Comparison of ENCODE assay signal across 11 cellular contexts in the genomic region with DNA sequence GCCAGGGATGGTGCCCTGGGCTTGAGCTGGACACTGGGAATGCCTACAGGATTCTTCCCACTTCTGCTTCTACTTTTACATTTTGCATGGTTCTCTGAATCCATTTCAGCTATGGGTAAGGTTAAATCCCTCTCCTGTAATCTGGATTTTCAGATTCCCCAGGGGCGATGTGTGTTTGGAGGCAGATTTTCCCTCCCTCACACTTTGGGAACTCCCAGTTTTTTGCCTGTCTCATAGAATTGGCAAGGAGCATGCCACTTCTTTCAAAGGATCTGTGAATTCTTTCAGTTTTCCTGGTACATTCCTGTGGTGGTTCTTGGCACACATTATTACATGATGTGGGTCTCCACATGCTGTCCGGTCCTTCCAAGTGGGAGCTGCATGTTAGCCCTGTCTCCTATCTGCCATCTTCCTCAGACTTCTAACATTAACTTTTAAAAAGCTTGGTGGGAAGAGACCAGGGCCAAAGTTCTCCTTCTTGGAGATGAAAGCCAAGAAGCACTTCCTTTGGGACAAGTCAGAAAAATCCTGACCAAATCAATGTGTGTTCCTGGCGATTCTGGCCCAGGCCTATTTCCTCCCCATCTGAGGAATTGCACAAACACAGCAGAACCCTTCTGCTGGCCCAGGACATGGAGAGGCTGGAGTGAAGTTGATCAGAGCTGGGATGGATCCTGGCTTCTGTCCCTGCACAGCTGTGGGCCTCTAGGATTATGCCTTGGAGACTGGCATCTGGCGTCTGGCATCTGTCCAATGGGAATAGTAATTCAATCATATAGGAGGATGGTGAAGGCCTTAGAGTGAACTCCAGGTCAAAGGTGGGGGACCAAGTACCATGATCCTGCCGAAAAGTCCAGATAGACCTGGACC. TPM values are rescaled to one million over a fixed set of nuclear protein-coding genes. Genes with fewer than 3 reads are reported as not detected.
DNase-seq lines count a peak whose midpoint lies in the region; ATAC-seq, FAIRE-seq and TF ChIP-seq lines count a peak whose summit lies in the region.
"Had no signal": no experiment of that assay in that cellular context is flagged by ENCODE, and none has a peak within 500 bp of the region (broad histone marks: within the 10 kb centered on the region; RNA-seq: fewer than 3 reads in every experiment).

No MANE protein-coding gene starts in this region.

- DNase-seq in AG08395 (ENCODE audit: low spot score) (peak; percentile 38), NCI-H226 (peak; percentile 45), fibroblast of mammary gland (ENCODE audit: low read depth) (peak; percentile 65), pancreas (no peak), globus pallidus (ENCODE audit: low spot score) (no peak), NCI-H2081 (lab: John Stamatoyannopoulos, UW) (no peak)
- DNase-seq in activated CD4-positive, alpha-beta T cell treated with anti-CD3 and anti-CD28 coated beads, Interleukin-2, amount 10 ng/mL, durations not matched to agents 24 days and 14 days: no peak
- DNase-seq: activated CD4-positive, alpha-beta T cell treated with anti-CD3 and anti-CD28 coated beads, Interleukin-2, amount 50 U/mL, for 4 hours; activated naive CD4-positive, alpha-beta T cell treated with anti-CD3 and anti-CD28 coated beads for 36 hours had no signal

- no peaks in the 10 kb centered on the region for H3K4me1 ChIP-seq in pancreas

- no peaks in the 10 kb centered on the region for H3K9me3 ChIP-seq in pancreas

- TF ChIP-seq CTCF in fibroblast of mammary gland (conservative IDR thresholded peaks at IDR 0.05; ENCODE audit: control insufficient read depth, insufficient read depth, low read depth, low read length): no peak
- TF ChIP-seq CTCF in pancreas (IDR thresholded peaks at IDR 0.05): no peak

- no peak overlapping the region for H3K27ac Mint-ChIP-seq in activated CD4-positive, alpha-beta T cell treated with anti-CD3 and anti-CD28 coated beads, Interleukin-2, amount 10 ng/mL, durations not matched to agents 24 days and 14 days
- H3K27ac Mint-ChIP-seq: activated naive CD4-positive, alpha-beta T cell treated with anti-CD3 and anti-CD28 coated beads for 36 hours; type B pancreatic cell had no signal

- peak in 3 of 4 donors; percentile 12 to 39 (median 20) for ATAC-seq in pancreas
- no peak for ATAC-seq in HG03175 (IDR thresholded peaks at IDR 0.05; ENCODE audit: unreplicated experiment)

- no peaks in the 10 kb centered on the region for H3K36me3 ChIP-seq in pancreas

- H3K4me3 Mint-ChIP-seq in activated CD4-positive, alpha-beta T cell treated with anti-CD3 and anti-CD28 coated beads, Interleukin-2, amount 10 ng/mL, durations not matched to agents 24 days and 14 days: no peak overlapping the region
- H3K4me3 Mint-ChIP-seq: activated naive CD4-positive, alpha-beta T cell treated with anti-CD3 and anti-CD28 coated beads for 36 hours; type B pancreatic cell had no signal

- peaks cover 2% of the 10 kb centered on the region for H3K27me3 Mint-ChIP-seq in activated CD4-positive, alpha-beta T cell treated with anti-CD3 and anti-CD28 coated beads, Interleukin-2, amount 10 ng/mL, durations not matched to agents 24 days and 14 days
- H3K27me3 Mint-ChIP-seq: type B pancreatic cell had no signal

- no peaks in the 10 kb centered on the region for H3K27me3 ChIP-seq in pancreas

- FAIRE-seq in pancreas (lab: Jason Lieb, UNC): no peak

- no peak overlapping the region for H3K27ac ChIP-seq in pancreas

- H3K4me3 ChIP-seq in fibroblast of mammary gland (ENCODE audit: control insufficient read depth, low read depth, low read length) (no peak overlapping the region), pancreas (no peak overlapping the region)

- peaks cover 2% of the 10 kb centered on the region for H3K36me3 Mint-ChIP-seq in activated CD4-positive, alpha-beta T cell treated with anti-CD3 and anti-CD28 coated beads, Interleukin-2, amount 10 ng/mL, durations not matched to agents 24 days and 14 days (ENCODE audit: low read depth)
- H3K36me3 Mint-ChIP-seq: type B pancreatic cell had no signal

- H3K9me3 Mint-ChIP-seq in activated CD4-positive, alpha-beta T cell treated with anti-CD3 and anti-CD28 coated beads, Interleukin-2, amount 10 ng/mL, durations not matched to agents 24 days and 14 days: peaks cover 11% of the 10 kb centered on the region

- 79 to 92% methylated on average over 5 of the region's 5 CpGs for WGBS in pancreas, 2 donors

- intact Hi-C loops in pancreas (cut with DNase I): no loop called here
- intact Hi-C loops in activated CD4-positive, alpha-beta T cell treated with anti-CD3 and anti-CD28 coated beads, Interleukin-2, amount 10 ng/mL, durations not matched to agents 24 days and 14 days (cut with micrococcal nuclease): no loop called here

- peaks cover 3% of the 10 kb centered on the region for H3K4me1 Mint-ChIP-seq in activated CD4-positive, alpha-beta T cell treated with anti-CD3 and anti-CD28 coated beads, Interleukin-2, amount 10 ng/mL, durations not matched to agents 24 days and 14 days

RNA-seq across cellular contexts. Expression of gene APOL2, which starts 5.4 kb away (rescaled TPM):
- total RNA-seq in pancreas: 10 to 100 TPM in 4 of 6 donors, 1 to 10 TPM in 2; 6.3 to 23.4 (median 12.4) TPM
- polyA plus RNA-seq in pancreas: 10 to 100 TPM; 18.4 to 20.6 TPM
- total RNA-seq in activated CD4-positive, alpha-beta T cell treated with anti-CD3 and anti-CD28 coated beads, Interleukin-2, amount 10 ng/mL, durations not matched to agents 24 days and 14 days: 52.0 and 58.6 TPM in 2 replicates

RNA-seq across cellular contexts. Expression of gene APOL1, which starts 8.2 kb away (rescaled TPM):
- 10 to 100 TPM in 2 of 6 donors, 1 to 10 TPM in 4; 3.2 to 25.5 (median 6.8) TPM for total RNA-seq in pancreas
- polyA plus RNA-seq in pancreas: 1 to 10 TPM; 4.0 to 5.4 TPM
- 36.2 and 37.3 TPM in 2 replicates for total RNA-seq in activated CD4-positive, alpha-beta T cell treated with anti-CD3 and anti-CD28 coated beads, Interleukin-2, amount 10 ng/mL, durations not matched to agents 24 days and 14 days

RNA-seq across cellular contexts. Expression of gene APOL4, which starts 43.1 kb away (rescaled TPM):
- total RNA-seq in pancreas: 1 to 10 TPM in 3 of 6 donors, under 1 TPM in 3; 0.28 to 4.1 (median 0.85) TPM
- polyA plus RNA-seq in pancreas: 1 to 10 TPM; 1.9 TPM
- 0.17 TPM in 1 of 2 replicates, not detected in the other for total RNA-seq in activated CD4-positive, alpha-beta T cell treated with anti-CD3 and anti-CD28 coated beads, Interleukin-2, amount 10 ng/mL, durations not matched to agents 24 days and 14 days

Comparison
In these comparisons a context has a peak if more than half of its experiments do, and no peak if none do; other contexts are left out.
1. DNase-seq: peak in AG08395 (single experiment), NCI-H226 (single experiment) and fibroblast of mammary gland (single experiment); none in pancreas (0 of 6), globus pallidus (single experiment), NCI-H2081 (0 of 2) and activated CD4-positive, alpha-beta T cell treated with anti-CD3 and anti-CD28 coated beads, Interleukin-2, amount 10 ng/mL, durations not matched to agents 24 days and 14 days (single experiment).